In genomic region chr14:74649167-74649566, GRCh38 we compare ENCODE assay signal across 22 cellular contexts. TPM values are rescaled to one million over a fixed set of nuclear protein-coding genes. Genes with fewer than 3 reads are reported as not detected.
DNase-seq lines count a peak whose midpoint lies in the region; ATAC-seq, FAIRE-seq and TF ChIP-seq lines count a peak whose summit lies in the region.
"Had no signal": no experiment of that assay in that cellular context is flagged by ENCODE, and none has a peak within 500 bp of the region (broad histone marks: within the 10 kb centered on the region; RNA-seq: fewer than 3 reads in every experiment).

No MANE protein-coding gene starts in this region.

- H3K27me3 ChIP-seq in keratinocyte (ENCODE audit: control insufficient read depth, extremely low read depth, insufficient read depth, low read length), result no peaks in the 10 kb centered on the region
- no peaks in the 10 kb centered on the region for H3K27me3 ChIP-seq in thoracic aorta (replicated peaks; ENCODE audit: insufficient read depth)

- H3K4me3 ChIP-seq in keratinocyte (ENCODE audit: control insufficient read depth in 2 of 3, extremely low read depth in 1 of 3, insufficient read depth in 2 of 3, low read depth in 1 of 3, low read length in 3 of 3) (peak overlapping the region in 1 of 3 experiments; percentile 4), thoracic aorta (no peak overlapping the region)
- H3K4me3 ChIP-seq: left lung had no signal

- no peaks in the 10 kb centered on the region for H3K9me3 Mint-ChIP-seq in central memory CD8-positive, alpha-beta T cell
- H3K9me3 Mint-ChIP-seq: T-helper 1 cell treated with Interleukin-12 subunit alpha and Interleukin-12 subunit beta and Interleukin-4 antibody, amounts not matched to agents 30 μg/mL and 1 μg/mL, for 36 hours; type B pancreatic cell had no signal

- H4K20me1 ChIP-seq in keratinocyte (ENCODE audit: control insufficient read depth, extremely low read depth, insufficient read depth, low read length), result no peaks in the 10 kb centered on the region

- H3K79me2 ChIP-seq in keratinocyte (ENCODE audit: control insufficient read depth, insufficient read depth, low read length), result no peaks in the 10 kb centered on the region

- H3K9ac ChIP-seq in keratinocyte (ENCODE audit: control insufficient read depth, extremely low read depth, insufficient read depth, low read length), result peak overlapping the region; percentile 36

- dilution Hi-C loops in keratinocyte (cut with MboI; ENCODE audit: extremely low pct_ligation_motif_present, low sequenced_read_pairs), result no loop called here

- H3K9me3 ChIP-seq in keratinocyte (ENCODE audit: control insufficient read depth, low read depth, low read length), result no peaks in the 10 kb centered on the region
- no peaks in the 10 kb centered on the region for H3K9me3 ChIP-seq in thoracic aorta
- H3K9me3 ChIP-seq: left lung had no signal

- H3K4me1 Mint-ChIP-seq in central memory CD8-positive, alpha-beta T cell, result peaks cover 17% of the 10 kb centered on the region

- no peak for ATAC-seq in central memory CD8-positive, alpha-beta T cell (replicated peaks; ENCODE audit: extremely low read depth, poor library complexity, severe bottlenecking)
- ATAC-seq in thoracic aorta (ENCODE audit: insufficient number of reproducible peaks, low FRiP score, low read depth) (no peak), HG03196 (IDR thresholded peaks at IDR 0.05; ENCODE audit: unreplicated experiment) (no peak), GM19397 (IDR thresholded peaks at IDR 0.05; ENCODE audit: unreplicated experiment) (no peak), GM21717 (IDR thresholded peaks at IDR 0.05; ENCODE audit: unreplicated experiment) (no peak)
- ATAC-seq: HCT116; left lung; stimulated activated naive CD8-positive, alpha-beta T cell treated with anti-CD3 and anti-CD28 coated beads, Interleukin-15, Interleukin-2, amounts not matched to agents 100 U/mL and 50 U/mL, for 24 hours had no signal

- peaks cover 7% of the 10 kb centered on the region for H3K36me3 Mint-ChIP-seq in central memory CD8-positive, alpha-beta T cell (ENCODE audit: insufficient read depth)
- H3K36me3 Mint-ChIP-seq: type B pancreatic cell had no signal

- H3K27ac Mint-ChIP-seq in central memory CD8-positive, alpha-beta T cell (ENCODE audit: low read depth), result peak overlapping the region; percentile 49
- H3K27ac Mint-ChIP-seq: T-helper 1 cell treated with Interleukin-12 subunit alpha and Interleukin-12 subunit beta and Interleukin-4 antibody, amounts not matched to agents 30 μg/mL and 1 μg/mL, for 36 hours; type B pancreatic cell had no signal

- peaks cover 2% of the 10 kb centered on the region for H3K9me1 ChIP-seq in keratinocyte (ENCODE audit: control insufficient read depth, extremely low read depth, insufficient read depth, low read length)

- FAIRE-seq in keratinocyte (lab: Jason Lieb, UNC), result no peak
- FAIRE-seq: GM12892 had no signal

- no peak overlapping the region for H2AFZ ChIP-seq in keratinocyte (ENCODE audit: control insufficient read depth, low read length)

- peaks cover 47% of the 10 kb centered on the region for H3K4me1 ChIP-seq in keratinocyte (ENCODE audit: control insufficient read depth, extremely low read depth, insufficient read depth, low read length)
- peaks cover 41 to 83% of the 10 kb centered on the region in 2 donors for H3K4me1 ChIP-seq in thoracic aorta (ENCODE audit: control insufficient read depth in 1 of 2, low read depth in 2 of 2)
- H3K4me1 ChIP-seq: left lung had no signal

- no peak overlapping the region for H3K4me3 Mint-ChIP-seq in central memory CD8-positive, alpha-beta T cell
- H3K4me3 Mint-ChIP-seq: T-helper 1 cell treated with Interleukin-12 subunit alpha and Interleukin-12 subunit beta and Interleukin-4 antibody, amounts not matched to agents 30 μg/mL and 1 μg/mL, for 36 hours; type B pancreatic cell had no signal

- H3K4me2 ChIP-seq in keratinocyte (ENCODE audit: control insufficient read depth, extremely low read depth, insufficient read depth, low read depth, low read length), result peak overlapping the region; percentile 46

- TF ChIP-seq CTCF in keratinocyte (optimal IDR thresholded peaks at IDR 0.05 in 1 of 3, IDR thresholded peaks at IDR 0.05 in 1 of 3, conservative IDR thresholded peaks at IDR 0.05 in 1 of 3; ENCODE audit: extremely low read depth in 1 of 3, insufficient read depth in 2 of 3, low read length in 3 of 3) (no peak), thoracic aorta (IDR thresholded peaks at IDR 0.05) (no peak)

- no peaks in the 10 kb centered on the region for H3K27me3 Mint-ChIP-seq in central memory CD8-positive, alpha-beta T cell

- H3K36me3 ChIP-seq in keratinocyte (ENCODE audit: control insufficient read depth in 2 of 2, extremely low read depth in 1 of 2, insufficient read depth in 2 of 2, low read length in 2 of 2), result peaks cover 0 to 5% of the 10 kb centered on the region in 2 experiments
- no peaks in the 10 kb centered on the region for H3K36me3 ChIP-seq in thoracic aorta
- H3K36me3 ChIP-seq: left lung had no signal

- DNase-seq in NCI-H69 (lab: John Stamatoyannopoulos, UW) (peak; percentile 74), keratinocyte (ENCODE audit: low read depth, low spot score) (no peak), thoracic aorta (ENCODE audit: low spot score) (no peak)
- no peak for DNase-seq in central memory CD8-positive, alpha-beta T cell (ENCODE audit: low spot score in 2 of 2)
- DNase-seq: activated CD4-positive, alpha-beta T cell treated with anti-CD3 and anti-CD28 coated beads, Interleukin-2, amount 50 U/mL, for 4 hours; activated naive CD4-positive, alpha-beta T cell treated with Interleukin-2 at 50 U/mL for 16 hours; activated T-cell treated with anti-CD3 and anti-CD28 coated beads for 4 hours; amniotic stem cell; caudate nucleus; DMS53; left lung; NCI-H1694; NCI-H82; stimulated activated naive CD8-positive, alpha-beta T cell treated with anti-CD3 and anti-CD28 coated beads, Interleukin-15, Interleukin-2, amounts not matched to agents 100 U/mL and 50 U/mL, for 24 hours had no signal

- H3K27ac ChIP-seq in keratinocyte (ENCODE audit: control insufficient read depth, insufficient read depth, low read length), result peak overlapping the region; percentile 55
- peak overlapping the region; percentile 81 to 87 for H3K27ac ChIP-seq in thoracic aorta
- H3K27ac ChIP-seq: left lung, VCaP had no signal

RNA-seq across cellular contexts. Expression of gene LTBP2, which starts 37.1 kb away (rescaled TPM):
- 23.9 to 40.7 TPM (median 26.6 TPM) in 3 replicates for polyA plus RNA-seq in keratinocyte
- 12.1 TPM for polyA plus RNA-seq in keratinocyte (2011; ENCODE audit: low read depth)
- 19.5 and 28.2 TPM in 2 replicates for polyA plus RNA-seq in keratinocyte (2011; cell fraction: cytosol; rRNA removed)
- 118 and 155 TPM in 2 replicates for polyA plus RNA-seq in keratinocyte (2011; cell fraction: nucleus; rRNA removed)
- polyA plus RNA-seq in keratinocyte (2012; ENCODE audit: low replicate concordance), result 11.7 and 64.1 TPM in 2 replicates
- 66.1 to 143 TPM (median 68.5 TPM) in 3 replicates for polyA minus RNA-seq in keratinocyte
- polyA minus RNA-seq in keratinocyte (2011; cell fraction: cytosol; rRNA and poly(A)+ RNA removed), result 89.6 TPM
- 195 and 210 TPM in 2 replicates for polyA minus RNA-seq in keratinocyte (2011; cell fraction: nucleus; rRNA and poly(A)+ RNA removed)
- 100 to 1,000 TPM; 674 to 973 TPM for total RNA-seq in thoracic aorta
